16 cellular contexts compared by ENCODE assay signal in the genomic region with DNA sequence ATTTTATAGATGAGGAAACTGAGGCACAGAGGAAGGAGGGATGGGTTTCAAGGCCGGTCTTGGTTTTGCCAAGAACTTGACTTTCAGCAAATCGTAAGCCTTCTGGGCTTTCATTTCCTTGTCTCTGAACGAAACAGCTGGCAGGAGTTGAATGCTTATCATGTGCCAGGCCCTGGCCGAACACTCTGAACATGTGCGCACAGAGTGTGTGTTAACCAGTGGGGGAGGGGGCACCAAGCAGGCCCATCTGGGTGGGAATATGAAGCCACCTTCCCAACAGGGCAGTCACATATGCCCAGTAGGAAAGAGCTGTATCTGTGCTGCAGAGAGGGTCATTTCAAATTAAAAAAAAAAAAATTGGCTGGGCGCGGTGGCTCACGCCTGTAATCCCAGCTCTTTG. TPM values are rescaled to one million over a fixed set of nuclear protein-coding genes. Genes with fewer than 3 reads are reported as not detected.
A peak's percentile ranks its signal among the peaks of the same experiment; 100 is the strongest.
DNase-seq lines count a peak whose midpoint lies in the region; ATAC-seq and TF ChIP-seq lines count a peak whose summit lies in the region.
"Had no signal": no experiment of that assay in that cellular context is flagged by ENCODE, and none has a peak within 500 bp of the region (broad histone marks: within the 10 kb centered on the region; RNA-seq: fewer than 3 reads in every experiment).

No MANE protein-coding gene starts in this region.

- H3K9ac ChIP-seq in KMS-11 = no peak overlapping the region; the same call in 1 of the 2 replicates

- ATAC-seq in activated T-helper 17 cell treated with anti-CD3 and anti-CD28 coated beads, Interleukin-2, amount 50 U/mL, for 72 hours (replicated peaks) = no peak
- no peak for ATAC-seq in T-helper 17 cell

- no peaks in the 10 kb centered on the region for H4K20me1 ChIP-seq in KMS-11 (ENCODE audit: insufficient read depth)

- H3K4me2 ChIP-seq in KMS-11 = peak overlapping the region; percentile 98; the same call in 1 of the 2 replicates

- H3K9me3 ChIP-seq in neutrophil (no peaks in the 10 kb centered on the region), T-helper 17 cell (ENCODE audit: control insufficient read depth, low read length, poor library complexity, severe bottlenecking) (no peaks in the 10 kb centered on the region)
- H3K9me3 ChIP-seq: upper lobe of left lung had no signal

- H3K4me3 Mint-ChIP-seq in dendritic cell treated with granulocyte-macrophage colony-stimulating factor and Interleukin-4, amounts not matched to agents 40 ng/mL and 50 ng/mL, for 4 days = no peak overlapping the region
- no peak overlapping the region for H3K4me3 Mint-ChIP-seq in activated T-helper 17 cell treated with anti-CD3 and anti-CD28 coated beads, Interleukin-2, amount 50 U/mL, for 72 hours
- H3K4me3 Mint-ChIP-seq in T-helper 17 cell = no peak overlapping the region
- H3K4me3 Mint-ChIP-seq: H9, mesothelial cell of epicardium, neural crest cell had no signal

- intact Hi-C loops in dendritic cell treated with granulocyte-macrophage colony-stimulating factor and Interleukin-4, amounts not matched to agents 40 ng/mL and 50 ng/mL, for 4 days (cut with micrococcal nuclease) = no loop called here

- H3K27ac Mint-ChIP-seq in dendritic cell treated with granulocyte-macrophage colony-stimulating factor and Interleukin-4, amounts not matched to agents 40 ng/mL and 50 ng/mL, for 4 days = peak overlapping the region; percentile 89
- H3K27ac Mint-ChIP-seq in activated T-helper 17 cell treated with anti-CD3 and anti-CD28 coated beads, Interleukin-2, amount 50 U/mL, for 72 hours = no peak overlapping the region
- no peak overlapping the region for H3K27ac Mint-ChIP-seq in T-helper 17 cell
- H3K27ac Mint-ChIP-seq: H9, mesothelial cell of epicardium had no signal

- no peaks in the 10 kb centered on the region for H3K36me3 ChIP-seq in KMS-11 (ENCODE audit: insufficient read depth)
- no peaks in the 10 kb centered on the region for H3K36me3 ChIP-seq in neutrophil
- H3K36me3 ChIP-seq: upper lobe of left lung had no signal

- peak; percentile 19 for DNase-seq in AG10803 (ENCODE audit: low read depth)
- no peak for DNase-seq in T-helper 17 cell
- no peak for DNase-seq in NCI-H187 treated with DMSO at 0.1 percent for 48 hours (lab: John Stamatoyannopoulos, UW)
- DNase-seq in GM03348 (ENCODE audit: low spot score) = no peak
- DNase-seq: activated CD4-positive, CD25-positive, alpha-beta regulatory T cell; activated gamma-delta T cell; H9; stimulated activated naive CD4-positive, alpha-beta T cell treated with Interleukin-2 at 50 U/mL for 16 hours had no signal

- no peaks in the 10 kb centered on the region for H3K9me3 Mint-ChIP-seq in dendritic cell treated with granulocyte-macrophage colony-stimulating factor and Interleukin-4, amounts not matched to agents 40 ng/mL and 50 ng/mL, for 4 days
- no peaks in the 10 kb centered on the region for H3K9me3 Mint-ChIP-seq in activated T-helper 17 cell treated with anti-CD3 and anti-CD28 coated beads, Interleukin-2, amount 50 U/mL, for 72 hours
- H3K9me3 Mint-ChIP-seq: central memory CD8-positive, alpha-beta T cell; H9; mesothelial cell of epicardium; neural crest cell had no signal

- H3K4me3 ChIP-seq in AG10803 (ENCODE audit: low read length) = no peak overlapping the region
- no peak overlapping the region for H3K4me3 ChIP-seq in KMS-11 (IDR thresholded peaks at IDR 0.05; ENCODE audit: insufficient read depth, low read depth, low read length)
- no peak overlapping the region for H3K4me3 ChIP-seq in neutrophil (ENCODE audit: low read depth in 1 of 2, low read length in 1 of 2)
- H3K4me3 ChIP-seq: upper lobe of left lung had no signal

- peak overlapping the region; percentile 96 for H3K27ac ChIP-seq in KMS-11
- H3K27ac ChIP-seq in neutrophil = peak overlapping the region; percentile 96

- peaks cover 81% of the 10 kb centered on the region for H3K4me1 Mint-ChIP-seq in dendritic cell treated with granulocyte-macrophage colony-stimulating factor and Interleukin-4, amounts not matched to agents 40 ng/mL and 50 ng/mL, for 4 days (ENCODE audit: low read depth)
- H3K4me1 Mint-ChIP-seq in activated T-helper 17 cell treated with anti-CD3 and anti-CD28 coated beads, Interleukin-2, amount 50 U/mL, for 72 hours = peaks cover 25% of the 10 kb centered on the region
- peaks cover 31% of the 10 kb centered on the region for H3K4me1 Mint-ChIP-seq in T-helper 17 cell

- peaks cover 65% of the 10 kb centered on the region for H3K79me2 ChIP-seq in KMS-11 (ENCODE audit: insufficient read depth, low read depth)

- H3K27me3 ChIP-seq in KMS-11 (ENCODE audit: insufficient read depth, low read depth) (no peaks in the 10 kb centered on the region), neutrophil (no peaks in the 10 kb centered on the region)
- H3K27me3 ChIP-seq: upper lobe of left lung had no signal

- H3K4me1 ChIP-seq in KMS-11 (ENCODE audit: low read depth, poor library complexity, severe bottlenecking) = peaks cover 74% of the 10 kb centered on the region
- peaks cover 99% of the 10 kb centered on the region in 2 experiments for H3K4me1 ChIP-seq in neutrophil (ENCODE audit: control insufficient read depth in 1 of 2, insufficient read depth in 1 of 2, low read depth in 1 of 2, low read length in 1 of 2)

- no peaks in the 10 kb centered on the region for H3K27me3 Mint-ChIP-seq in dendritic cell treated with granulocyte-macrophage colony-stimulating factor and Interleukin-4, amounts not matched to agents 40 ng/mL and 50 ng/mL, for 4 days
- H3K27me3 Mint-ChIP-seq in activated T-helper 17 cell treated with anti-CD3 and anti-CD28 coated beads, Interleukin-2, amount 50 U/mL, for 72 hours = no peaks in the 10 kb centered on the region
- no peaks in the 10 kb centered on the region for H3K27me3 Mint-ChIP-seq in T-helper 17 cell
- H3K27me3 Mint-ChIP-seq: central memory CD8-positive, alpha-beta T cell had no signal

- H2AFZ ChIP-seq in KMS-11 (ENCODE audit: low read depth) = no peak overlapping the region

- TF ChIP-seq CTCF in AG10803 (conservative IDR thresholded peaks at IDR 0.05; ENCODE audit: low read length) (no peak), KMS-11 (conservative IDR thresholded peaks at IDR 0.05; ENCODE audit: low read depth, low read length) (no peak), neutrophil (IDR thresholded peaks at IDR 0.05) (no peak)

- H3K36me3 Mint-ChIP-seq in dendritic cell treated with granulocyte-macrophage colony-stimulating factor and Interleukin-4, amounts not matched to agents 40 ng/mL and 50 ng/mL, for 4 days (ENCODE audit: low read depth) = peaks cover 33% of the 10 kb centered on the region
- no peaks in the 10 kb centered on the region for H3K36me3 Mint-ChIP-seq in activated T-helper 17 cell treated with anti-CD3 and anti-CD28 coated beads, Interleukin-2, amount 50 U/mL, for 72 hours (ENCODE audit: low read depth)
- peaks cover 2% of the 10 kb centered on the region for H3K36me3 Mint-ChIP-seq in T-helper 17 cell (ENCODE audit: low read depth)

RNA-seq across cellular contexts. Expression of a gene that starts 29.3 kb away (rescaled TPM):
- 10 to 100 TPM; 12.2 to 15.4 TPM for total RNA-seq in activated T-helper 17 cell treated with anti-CD3 and anti-CD28 coated beads, Interleukin-2, amount 50 U/mL, for 72 hours
- 10 to 100 TPM; 11.7 to 14.4 TPM for total RNA-seq in T-helper 17 cell
